ENCODE assay signal across 1 cellular context in genomic region chr2:200490001-200490400, GRCh38.
TF ChIP-seq lines count a peak whose summit lies in the region.

No MANE protein-coding gene starts in this region.

TF ChIP-seq in WTC11, 78 proteins besides CTCF, POLR2A, EP300 and RAD21 (continued from another document):
- TF ChIP-seq, protein P1, sequence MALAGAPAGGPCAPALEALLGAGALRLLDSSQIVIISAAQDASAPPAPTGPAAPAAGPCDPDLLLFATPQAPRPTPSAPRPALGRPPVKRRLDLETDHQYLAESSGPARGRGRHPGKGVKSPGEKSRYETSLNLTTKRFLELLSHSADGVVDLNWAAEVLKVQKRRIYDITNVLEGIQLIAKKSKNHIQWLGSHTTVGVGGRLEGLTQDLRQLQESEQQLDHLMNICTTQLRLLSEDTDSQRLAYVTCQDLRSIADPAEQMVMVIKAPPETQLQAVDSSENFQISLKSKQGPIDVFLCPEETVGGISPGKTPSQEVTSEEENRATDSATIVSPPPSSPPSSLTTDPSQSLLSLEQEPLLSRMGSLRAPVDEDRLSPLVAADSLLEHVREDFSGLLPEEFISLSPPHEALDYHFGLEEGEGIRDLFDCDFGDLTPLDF (CRISPR knock-in tag; IDR thresholded peaks at IDR 0.05), result no peak
